ENCODE assay signal across 8 cellular contexts in genomic region chr6:118652051-118652699, GRCh38. TPM values are rescaled to one million over a fixed set of nuclear protein-coding genes. Genes with fewer than 3 reads are reported as not detected.
DNase-seq lines count a peak whose midpoint lies in the region; ATAC-seq and TF ChIP-seq lines count a peak whose summit lies in the region.

No MANE protein-coding gene starts in this region.

- intact Hi-C loops in heart right ventricle (cut with DNase I) = loop anchor here in 9 of 10 donors (5.0 to 10.0 kb wide), 4 partner anchors 53 to 125 kb away; no protein-coding TSS in a partner anchor
- intact Hi-C loops in left cardiac atrium (cut with DNase I) = loop anchor here in 1 of 2 donors (5.0 to 10.0 kb wide), 2 partner anchors 53 to 125 kb away; no protein-coding TSS in a partner anchor
- intact Hi-C loops in lower lobe of right lung (cut with DNase I) = no loop called here
- intact Hi-C loops in aorta (cut with DNase I) = loop anchor here in 1 of 2 donors (5.0 kb wide), 1 partner anchor 55 kb away; no protein-coding TSS in a partner anchor

- in situ Hi-C loops in astrocyte of the cerebellum (cut with HindIII; ENCODE audit: low sequenced_read_pairs) = no loop called here

- DNase-seq in heart right ventricle (no peak), left cardiac atrium (no peak), astrocyte of the cerebellum (ENCODE audit: low read depth) (no peak), lower lobe of right lung (no peak), aorta (no peak), kidney tubule cell (ENCODE audit: low spot score) (no peak), NCI-H1048 (lab: John Stamatoyannopoulos, UW) (no peak)
- no peak for DNase-seq in stimulated activated CD4-positive, alpha-beta T cell treated with anti-CD3 and anti-CD28 coated beads, Interleukin-4, amount 100 ng/mL, for 1 hour

- peak overlapping the region in 9 of 10 donors; percentile 89 to 98 (median 97) for H3K27ac ChIP-seq in heart right ventricle
- H3K27ac ChIP-seq in lower lobe of right lung = peak overlapping the region; percentile 95
- no peak overlapping the region for H3K27ac ChIP-seq in aorta (ENCODE audit: low read depth in 1 of 2, low read length in 2 of 2)

- WGBS in heart right ventricle, 2 donors = 50 to 51% methylated on average over 20 of the region's 20 CpGs
- 38 to 47% methylated on average over 20 of the region's 20 CpGs for WGBS in aorta, 2 donors

- no peak for TF ChIP-seq CTCF in heart right ventricle (IDR thresholded peaks at IDR 0.05)
- no peak for TF ChIP-seq CTCF in astrocyte of the cerebellum (IDR thresholded peaks at IDR 0.05; ENCODE audit: low read depth, low read length, missing control alignments)
- TF ChIP-seq CTCF in lower lobe of right lung (IDR thresholded peaks at IDR 0.05) = no peak

- ATAC-seq in heart right ventricle = no peak
- no peak for ATAC-seq in left cardiac atrium
- no peak for ATAC-seq in lower lobe of right lung
- no peak for ATAC-seq in aorta (ENCODE audit: low FRiP score)

- no peaks in the 10 kb centered on the region for H3K27me3 ChIP-seq in heart right ventricle
- no peaks in the 10 kb centered on the region for H3K27me3 ChIP-seq in lower lobe of right lung (ENCODE audit: low read depth)
- no peaks in the 10 kb centered on the region for H3K27me3 ChIP-seq in aorta (ENCODE audit: control insufficient read depth in 1 of 2, insufficient read depth in 2 of 2, low read length in 1 of 2)

- H3K4me3 ChIP-seq in heart right ventricle = peak overlapping the region; percentile 71 to 98 (median 91)
- H3K4me3 ChIP-seq in astrocyte of the cerebellum (ENCODE audit: low read depth, low read length) = peak overlapping the region; percentile 88
- H3K4me3 ChIP-seq in lower lobe of right lung = peak overlapping the region; percentile 90
- H3K4me3 ChIP-seq in aorta (ENCODE audit: low read length in 2 of 2) = peak overlapping the region; percentile 85 to 88

- no peaks in the 10 kb centered on the region for H3K36me3 ChIP-seq in heart right ventricle
- H3K36me3 ChIP-seq in lower lobe of right lung = no peaks in the 10 kb centered on the region
- H3K36me3 ChIP-seq in aorta (ENCODE audit: control insufficient read depth in 1 of 2, insufficient read depth in 2 of 2, low read length in 1 of 2) = no peaks in the 10 kb centered on the region

- H3K4me1 ChIP-seq in heart right ventricle (peaks cover 0 to 24% (median 21%) of the 10 kb centered on the region in 9 donors), lower lobe of right lung (peaks cover 25% of the 10 kb centered on the region), aorta (ENCODE audit: control insufficient read depth in 1 of 2, insufficient read depth in 2 of 2, low read length in 2 of 2) (no peaks in the 10 kb centered on the region)

- no peaks in the 10 kb centered on the region for H3K9me3 ChIP-seq in heart right ventricle
- no peaks in the 10 kb centered on the region for H3K9me3 ChIP-seq in lower lobe of right lung
- no peaks in the 10 kb centered on the region for H3K9me3 ChIP-seq in aorta (ENCODE audit: control insufficient read depth, low read length)

RNA-seq across cellular contexts. Expression of gene CEP85L, which starts 0.8 kb away (rescaled TPM):
- total RNA-seq in heart right ventricle (10 to 100 TPM in 3 of 10 donors, 1 to 10 TPM in 7; 5.4 to 19.2 (median 8.1) TPM), left cardiac atrium (1 to 10 TPM; 8.5 TPM), lower lobe of right lung (11.0 TPM), aorta (10 to 100 TPM; 17.2 to 21.3 TPM)
- polyA plus RNA-seq in heart right ventricle (10 to 100 TPM in 1 of 2 donors, 1 to 10 TPM in 1; 1.0 to 11.0 TPM), aorta (1 to 10 TPM; 1.1 to 1.7 TPM)

Comparison
In these comparisons a context has a peak if more than half of its experiments do, and no peak if none do; other contexts are left out.
1. H3K27ac ChIP-seq: peak in heart right ventricle (9 of 10) and lower lobe of right lung (single experiment); none in aorta (0 of 2).
2. Peak in every context shown above with its lines, with median percentiles within 50 percentile points of each other: H3K4me3 ChIP-seq.